In genomic region chrX:1398431-1399340, GRCh38 we compare ENCODE assay signal across 19 cellular contexts. TPM values are rescaled to one million over a fixed set of nuclear protein-coding genes. Genes with fewer than 3 reads are reported as not detected.
DNase-seq lines count a peak whose midpoint lies in the region; FAIRE-seq and TF ChIP-seq lines count a peak whose summit lies in the region.
"Had no signal": no experiment of that assay in that cellular context is flagged by ENCODE, and none has a peak within 500 bp of the region (broad histone marks: within the 10 kb centered on the region; RNA-seq: fewer than 3 reads in every experiment).

No MANE protein-coding gene starts in this region.

- H3K4me3 Mint-ChIP-seq in osteocyte (ENCODE audit: unreplicated experiment) = no peak overlapping the region
- H3K4me3 Mint-ChIP-seq: H9, T-cell had no signal

- H3K4me2 ChIP-seq in osteoblast (ENCODE audit: insufficient read depth, low read length) = no peak overlapping the region
- H3K4me2 ChIP-seq: BLaER1 treated with 17β-estradiol and CSF1 and Interleukin-3, amounts not matched to agents 10 nM and 100 nM had no signal

- H3K36me3 ChIP-seq in NT2/D1 (ENCODE audit: insufficient read depth, insufficient read length, low read length) (peaks cover 93% of the 10 kb centered on the region), osteoblast (ENCODE audit: insufficient read depth, low read length) (peaks cover 15% of the 10 kb centered on the region)

- H3K9me3 Mint-ChIP-seq in osteocyte (ENCODE audit: unreplicated experiment) = no peaks in the 10 kb centered on the region
- H3K9me3 Mint-ChIP-seq: H9, T-cell had no signal

- intact Hi-C loops in dorsolateral prefrontal cortex (cut with DNase I) = loop anchor here in 1 of 2 donors (10.0 kb wide), 2 partner anchors 56 to 196 kb away; partner anchors contain the start of genes AKAP17A and ASMTL

- H3K27ac Mint-ChIP-seq in osteocyte (ENCODE audit: unreplicated experiment) = no peak overlapping the region
- H3K27ac Mint-ChIP-seq: T-cell had no signal

- peak overlapping the region in 1 of 59 donors; percentile 63 for H3K27ac ChIP-seq in dorsolateral prefrontal cortex
- H3K27ac ChIP-seq in osteoblast (ENCODE audit: low read depth, low read length) = no peak overlapping the region
- H3K27ac ChIP-seq: BLaER1 treated with 17β-estradiol and CSF1 and Interleukin-3, amounts not matched to agents 10 nM and 100 nM; foreskin keratinocyte; thyroid gland; VCaP had no signal

- H3K4me3 ChIP-seq in NT2/D1 (ENCODE audit: insufficient read length, low read depth) (no peak overlapping the region), dorsolateral prefrontal cortex (no peak overlapping the region), osteoblast (ENCODE audit: insufficient read depth, low read length) (no peak overlapping the region)
- H3K4me3 ChIP-seq: BLaER1 treated with 17β-estradiol and CSF1 and Interleukin-3, amounts not matched to agents 10 nM and 100 nM; thyroid gland had no signal

- peak; percentile 18; the same call in 1 of the 2 replicates for TF ChIP-seq POLR2A in GM12892 (IDR thresholded peaks at IDR 0.05; ENCODE audit: low read depth, low read length)

- peaks cover 40% of the 10 kb centered on the region for H3K4me1 ChIP-seq in NT2/D1 (ENCODE audit: insufficient read depth, insufficient read length)
- peaks cover 18% of the 10 kb centered on the region for H3K4me1 ChIP-seq in osteoblast (ENCODE audit: insufficient read depth, low read length)
- H3K4me1 ChIP-seq: foreskin keratinocyte had no signal

- H2AFZ ChIP-seq in osteoblast (ENCODE audit: low read length) = no peak overlapping the region

- H3K9me3 ChIP-seq in NT2/D1 (ENCODE audit: insufficient read depth, low read length) = no peaks in the 10 kb centered on the region
- H3K9me3 ChIP-seq in osteoblast (ENCODE audit: low read depth, low read length) = no peaks in the 10 kb centered on the region
- H3K9me3 ChIP-seq: thyroid gland had no signal

- no peaks in the 10 kb centered on the region for H3K27me3 ChIP-seq in NT2/D1 (ENCODE audit: insufficient read depth, insufficient read length)
- H3K27me3 ChIP-seq in dorsolateral prefrontal cortex = no peaks in the 10 kb centered on the region
- H3K27me3 ChIP-seq in osteoblast (ENCODE audit: insufficient read depth, low read length) = no peaks in the 10 kb centered on the region
- H3K27me3 ChIP-seq: BLaER1 treated with 17β-estradiol and CSF1 and Interleukin-3, amounts not matched to agents 10 nM and 100 nM; foreskin keratinocyte; thyroid gland had no signal

- peaks cover 19% of the 10 kb centered on the region for H3K4me1 Mint-ChIP-seq in osteocyte (ENCODE audit: unreplicated experiment)

- H3K9ac ChIP-seq in NT2/D1 (ENCODE audit: insufficient read length, low read depth) = peak overlapping the region; percentile 17
- H3K9ac ChIP-seq: BLaER1 treated with 17β-estradiol and CSF1 and Interleukin-3, amounts not matched to agents 10 nM and 100 nM had no signal

- H3K79me2 ChIP-seq in osteoblast (ENCODE audit: insufficient read depth, low read length) = peaks cover 13% of the 10 kb centered on the region

- peaks cover 20% of the 10 kb centered on the region for H4K20me1 ChIP-seq in osteoblast (ENCODE audit: insufficient read depth, low read length)

- no peak for FAIRE-seq in GM12892 (lab: Jason Lieb, UNC)
- FAIRE-seq: RCC 7860 had no signal

- no peak for TF ChIP-seq CTCF in dorsolateral prefrontal cortex (IDR thresholded peaks at IDR 0.05 in 54 of 56, conservative IDR thresholded peaks at IDR 0.05 in 2 of 56; ENCODE audit: low read depth in 1 of 56, partially characterized antibody in 56 of 56)
- TF ChIP-seq CTCF in osteoblast (IDR thresholded peaks at IDR 0.05; ENCODE audit: extremely low read depth, low read depth, low read length) = no peak
- no peak for TF ChIP-seq CTCF in osteocyte (IDR thresholded peaks at IDR 0.05)

- H3K36me3 Mint-ChIP-seq in osteocyte (ENCODE audit: unreplicated experiment) = peaks cover 1% of the 10 kb centered on the region

- DNase-seq in GM12892 (ENCODE audit: insufficient read length) (no peak), NT2/D1 (ENCODE audit: low read depth, low spot score) (no peak), dorsolateral prefrontal cortex (peak in 6 of 10 donors; percentile 12 to 43 (median 30)), osteoblast (ENCODE audit: insufficient read length, low spot score, missing footprints) (peak; percentile 48), GM03348 (ENCODE audit: low spot score) (no peak), osteocyte (ENCODE audit: extremely low spot score, unreplicated experiment) (no peak), mucosa of gallbladder (ENCODE audit: low spot score) (no peak)
- DNase-seq: DMS 273 treated with DMSO at 0.1 percent for 48 hours, foreskin keratinocyte, H9, Kasumi-1, NCI-H1417, NCI-H2171, NCI-H82, T-cell had no signal

- no peaks in the 10 kb centered on the region for H3K27me3 Mint-ChIP-seq in osteocyte (ENCODE audit: unreplicated experiment)
- H3K27me3 Mint-ChIP-seq: T-cell had no signal

RNA-seq across cellular contexts. Expression of gene SLC25A6, which starts 6.8 kb away (rescaled TPM):
- 337 TPM for polyA plus RNA-seq in GM12892 (2012; ENCODE audit: missing spikeins)
- total RNA-seq in dorsolateral prefrontal cortex = 100 to 1,000 TPM; 158 to 287 (median 202) TPM
- 182 and 203 TPM in 2 replicates for total RNA-seq in osteoblast
- 394 and 402 TPM in 2 replicates for total RNA-seq in osteocyte
- 329 TPM for total RNA-seq in mucosa of gallbladder

RNA-seq across cellular contexts. Expression of gene ASMTL, which starts 54.0 kb away (rescaled TPM):
- 23.3 TPM for polyA plus RNA-seq in GM12892 (2012; ENCODE audit: missing spikeins)
- 10 to 100 TPM; 15.8 to 57.3 (median 32.2) TPM for total RNA-seq in dorsolateral prefrontal cortex
- 22.4 and 24.6 TPM in 2 replicates for total RNA-seq in osteoblast
- 33.3 and 35.9 TPM in 2 replicates for total RNA-seq in osteocyte
- total RNA-seq in mucosa of gallbladder = 29.7 TPM

Comparison
In these comparisons a context has a peak if more than half of its experiments do, and no peak if none do; other contexts are left out.
1. DNase-seq: peak in dorsolateral prefrontal cortex (6 of 10) and osteoblast (single experiment); none in GM12892 (single experiment), NT2/D1 (single experiment), GM03348 (single experiment), osteocyte (single experiment) and mucosa of gallbladder (single experiment).